In genomic region chr9:10612649-10613398, GRCh38 we compare ENCODE assay signal across 8 cellular contexts. TPM values are rescaled to one million over a fixed set of nuclear protein-coding genes. Genes with fewer than 3 reads are reported as not detected.
DNase-seq lines count a peak whose midpoint lies in the region; ATAC-seq and TF ChIP-seq lines count a peak whose summit lies in the region.

PTPRD (minus strand) TSS chr9:10613002.

- peak within 1 kb of the TSS in 2 of 3 donors; percentile 9 to 40 for H3K4me3 ChIP-seq in liver (ENCODE audit: low read depth in 1 of 3, low read length in 3 of 3)

- WGBS in liver = 2% methylated on average over 86 of the region's 86 CpGs

- H3K9ac ChIP-seq in liver (ENCODE audit: low read depth in 1 of 2, low read length in 2 of 2) = no peak within 1 kb of the TSS

- peaks cover 0 to 19% (median 2%) of the 10 kb centered on the region in 4 donors for H3K27me3 ChIP-seq in liver (ENCODE audit: control insufficient read depth in 4 of 4, insufficient read depth in 4 of 4, low read length in 3 of 4)

- TF ChIP-seq CTCF in liver (IDR thresholded peaks at IDR 0.05; ENCODE audit: low read depth, low read length, missing input control) = no peak

- TF ChIP-seq RAD21 in liver (IDR thresholded peaks at IDR 0.05) = no peak

- DNase-seq in EL (peak; percentile 1), OCI-M1 (lab: John Stamatoyannopoulos, UW) (peak; percentile 91), NOMO-1 treated with DMSO at 0.1 percent for 48 hours (lab: John Stamatoyannopoulos, UW; ENCODE audit: unreplicated experiment) (no peak)
- peak; percentile 26 for DNase-seq in stimulated activated naive CD8-positive, alpha-beta T cell treated with anti-CD3 and anti-CD28 coated beads, Interleukin-15, Interleukin-2, amounts not matched to agents 100 U/mL and 50 U/mL, for 24 hours

- ATAC-seq in GM19467 (IDR thresholded peaks at IDR 0.05; ENCODE audit: unreplicated experiment) (peak; percentile 97), HG03521 (IDR thresholded peaks at IDR 0.05; ENCODE audit: unreplicated experiment) (peak; percentile 100)
- peak; percentile 63 for ATAC-seq in stimulated activated naive CD8-positive, alpha-beta T cell treated with anti-CD3 and anti-CD28 coated beads, Interleukin-15, Interleukin-2, amounts not matched to agents 100 U/mL and 50 U/mL, for 24 hours

- H3K4me1 ChIP-seq in liver (ENCODE audit: control insufficient read depth in 4 of 4, insufficient read depth in 4 of 4, low read length in 3 of 4) = peaks cover 0 to 13% (median 2%) of the 10 kb centered on the region in 4 donors

- H3K9me3 ChIP-seq in liver (ENCODE audit: control insufficient read depth in 4 of 4, low read length in 3 of 4) = no peaks in the 10 kb centered on the region

- H3K27ac ChIP-seq in cingulate gyrus (ENCODE audit: low read depth, low read length) = peak within 1 kb of the TSS; percentile 60
- H3K27ac ChIP-seq in liver (ENCODE audit: low read depth in 1 of 2, low read length in 2 of 2) = no peak within 1 kb of the TSS

- H3K36me3 ChIP-seq in liver (ENCODE audit: control insufficient read depth in 4 of 4, insufficient read depth in 3 of 4, low read depth in 1 of 4, low read length in 3 of 4) = no peaks in the 10 kb centered on the region

TF ChIP-seq in liver, 16 proteins besides CTCF, POLR2A, EP300 and RAD21:
- TF ChIP-seq YY1 (IDR thresholded peaks at IDR 0.05) = no peak
- no peak for TF ChIP-seq EGR1 (IDR thresholded peaks at IDR 0.05; ENCODE audit: low read depth in 2 of 2)
- no peak for TF ChIP-seq RXRA (IDR thresholded peaks at IDR 0.05)
- no peak for TF ChIP-seq ATF3 (IDR thresholded peaks at IDR 0.05)
- TF ChIP-seq, protein P1, sequence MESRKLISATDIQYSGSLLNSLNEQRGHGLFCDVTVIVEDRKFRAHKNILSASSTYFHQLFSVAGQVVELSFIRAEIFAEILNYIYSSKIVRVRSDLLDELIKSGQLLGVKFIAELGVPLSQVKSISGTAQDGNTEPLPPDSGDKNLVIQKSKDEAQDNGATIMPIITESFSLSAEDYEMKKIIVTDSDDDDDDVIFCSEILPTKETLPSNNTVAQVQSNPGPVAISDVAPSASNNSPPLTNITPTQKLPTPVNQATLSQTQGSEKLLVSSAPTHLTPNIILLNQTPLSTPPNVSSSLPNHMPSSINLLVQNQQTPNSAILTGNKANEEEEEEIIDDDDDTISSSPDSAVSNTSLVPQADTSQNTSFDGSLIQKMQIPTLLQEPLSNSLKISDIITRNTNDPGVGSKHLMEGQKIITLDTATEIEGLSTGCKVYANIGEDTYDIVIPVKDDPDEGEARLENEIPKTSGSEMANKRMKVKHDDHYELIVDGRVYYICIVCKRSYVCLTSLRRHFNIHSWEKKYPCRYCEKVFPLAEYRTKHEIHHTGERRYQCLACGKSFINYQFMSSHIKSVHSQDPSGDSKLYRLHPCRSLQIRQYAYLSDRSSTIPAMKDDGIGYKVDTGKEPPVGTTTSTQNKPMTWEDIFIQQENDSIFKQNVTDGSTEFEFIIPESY (IDR thresholded peaks at IDR 0.05) = no peak
- no peak for TF ChIP-seq JUND (IDR thresholded peaks at IDR 0.05)
- TF ChIP-seq HNF4G (IDR thresholded peaks at IDR 0.05) = no peak
- no peak for TF ChIP-seq FOXA2 (IDR thresholded peaks at IDR 0.05)
- no peak for TF ChIP-seq MAX (IDR thresholded peaks at IDR 0.05)
- TF ChIP-seq NR2F2 (IDR thresholded peaks at IDR 0.05) = no peak
- no peak for TF ChIP-seq HNF4A (conservative IDR thresholded peaks at IDR 0.05)
- TF ChIP-seq REST (IDR thresholded peaks at IDR 0.05) = no peak
- TF ChIP-seq FOXA1 (IDR thresholded peaks at IDR 0.05) = no peak
- no peak for TF ChIP-seq TAF1 (conservative IDR thresholded peaks at IDR 0.05)

RNA-seq across cellular contexts. Expression of gene PTPRD, which starts in this region (rescaled TPM):
- total RNA-seq in liver = 10 to 100 TPM in 1 of 2 donors, 1 to 10 TPM in 1; 2.4 to 34.2 TPM
- 1 to 10 TPM in 1 of 2 donors, under 1 TPM in 1; 0.78 to 7.0 TPM for polyA plus RNA-seq in liver
